Comparison of ENCODE assay signal across 8 cellular contexts in genomic region chr3:52456169-52456799, GRCh38. TPM values are rescaled to one million over a fixed set of nuclear protein-coding genes. Genes with fewer than 3 reads are reported as not detected.
DNase-seq lines count a peak whose midpoint lies in the region; ATAC-seq and TF ChIP-seq lines count a peak whose summit lies in the region.

No MANE protein-coding gene starts in this region.

- ATAC-seq in activated CD8-positive, alpha-beta memory T cell treated with anti-CD3 and anti-CD28 coated beads, Interleukin-2, amount 10 ng/mL, durations not matched to agents 7 days and 5 days = no peak
- ATAC-seq in foreskin keratinocyte = peak; percentile 4

- TF ChIP-seq CTCF in foreskin keratinocyte (conservative IDR thresholded peaks at IDR 0.05) = no peak
- TF ChIP-seq CTCF in osteocyte (IDR thresholded peaks at IDR 0.05) = no peak

- H3K4me3 Mint-ChIP-seq in T-helper 2 cell treated with Interferon-gamma antibody and Interleukin-4, amounts not matched to agents 5 μg/mL and 100 μg/mL, for 36 hours = peak overlapping the region; percentile 98
- peak overlapping the region; percentile 95 for H3K4me3 Mint-ChIP-seq in activated CD8-positive, alpha-beta memory T cell treated with anti-CD3 and anti-CD28 coated beads, Interleukin-2, amount 10 ng/mL, durations not matched to agents 7 days and 5 days
- peak overlapping the region; percentile 98 for H3K4me3 Mint-ChIP-seq in osteocyte (ENCODE audit: unreplicated experiment)

- H3K4me1 ChIP-seq in foreskin keratinocyte = peaks cover 17% of the 10 kb centered on the region

- H3K27ac ChIP-seq in foreskin keratinocyte = peak overlapping the region; percentile 79

- no peaks in the 10 kb centered on the region for H3K27me3 ChIP-seq in foreskin keratinocyte

- H3K36me3 Mint-ChIP-seq in T-helper 2 cell treated with Interferon-gamma antibody and Interleukin-4, amounts not matched to agents 5 μg/mL and 100 μg/mL, for 36 hours (ENCODE audit: low read depth) = peaks cover 23% of the 10 kb centered on the region
- H3K36me3 Mint-ChIP-seq in activated CD8-positive, alpha-beta memory T cell treated with anti-CD3 and anti-CD28 coated beads, Interleukin-2, amount 10 ng/mL, durations not matched to agents 7 days and 5 days = peaks cover 7% of the 10 kb centered on the region
- peaks cover 16% of the 10 kb centered on the region for H3K36me3 Mint-ChIP-seq in osteocyte (ENCODE audit: unreplicated experiment)

- CTCF ChIA-PET in activated CD8-positive, alpha-beta memory T cell treated with anti-CD3 and anti-CD28 coated beads, Interleukin-2, amount 10 ng/mL, durations not matched to agents 7 days and 5 days (lab: Charles Lee) = interaction anchor here (1.8 to 3.9 kb wide), 3 partner anchors 10 to 76 kb away, joined by 5 to 33 read pairs (median 13); partner anchors contain the start of gene SEMA3G

- peak overlapping the region; percentile 93 for H3K27ac Mint-ChIP-seq in T-helper 2 cell treated with Interferon-gamma antibody and Interleukin-4, amounts not matched to agents 5 μg/mL and 100 μg/mL, for 36 hours
- peak overlapping the region; percentile 94 for H3K27ac Mint-ChIP-seq in activated CD8-positive, alpha-beta memory T cell treated with anti-CD3 and anti-CD28 coated beads, Interleukin-2, amount 10 ng/mL, durations not matched to agents 7 days and 5 days
- peak overlapping the region; percentile 94 for H3K27ac Mint-ChIP-seq in osteocyte (ENCODE audit: unreplicated experiment)

- no peaks in the 10 kb centered on the region for H3K9me3 Mint-ChIP-seq in T-helper 2 cell treated with Interferon-gamma antibody and Interleukin-4, amounts not matched to agents 5 μg/mL and 100 μg/mL, for 36 hours
- no peaks in the 10 kb centered on the region for H3K9me3 Mint-ChIP-seq in activated CD8-positive, alpha-beta memory T cell treated with anti-CD3 and anti-CD28 coated beads, Interleukin-2, amount 10 ng/mL, durations not matched to agents 7 days and 5 days (ENCODE audit: low read depth)
- H3K9me3 Mint-ChIP-seq in osteocyte (ENCODE audit: unreplicated experiment) = no peaks in the 10 kb centered on the region

- peaks cover 24% of the 10 kb centered on the region for H3K4me1 Mint-ChIP-seq in T-helper 2 cell treated with Interferon-gamma antibody and Interleukin-4, amounts not matched to agents 5 μg/mL and 100 μg/mL, for 36 hours (ENCODE audit: low read depth)
- H3K4me1 Mint-ChIP-seq in activated CD8-positive, alpha-beta memory T cell treated with anti-CD3 and anti-CD28 coated beads, Interleukin-2, amount 10 ng/mL, durations not matched to agents 7 days and 5 days = peaks cover 41% of the 10 kb centered on the region
- peaks cover 23% of the 10 kb centered on the region for H3K4me1 Mint-ChIP-seq in osteocyte (ENCODE audit: unreplicated experiment)

- H3K27me3 Mint-ChIP-seq in T-helper 2 cell treated with Interferon-gamma antibody and Interleukin-4, amounts not matched to agents 5 μg/mL and 100 μg/mL, for 36 hours (ENCODE audit: low read depth) = no peaks in the 10 kb centered on the region
- no peaks in the 10 kb centered on the region for H3K27me3 Mint-ChIP-seq in activated CD8-positive, alpha-beta memory T cell treated with anti-CD3 and anti-CD28 coated beads, Interleukin-2, amount 10 ng/mL, durations not matched to agents 7 days and 5 days
- no peaks in the 10 kb centered on the region for H3K27me3 Mint-ChIP-seq in osteocyte (ENCODE audit: unreplicated experiment)

- DNase-seq in T-helper 2 cell treated with Interferon-gamma antibody and Interleukin-4, amounts not matched to agents 5 μg/mL and 100 μg/mL, for 36 hours (ENCODE audit: low spot score) = no peak
- DNase-seq in T-helper 2 cell (no peak), foreskin keratinocyte (no peak), osteocyte (ENCODE audit: extremely low spot score, unreplicated experiment) (peak; percentile 83), NOMO-1 treated with dmso at 0.1 percent for 144 hours (lab: John Stamatoyannopoulos, UW; ENCODE audit: unreplicated experiment) (no peak), kidney glomerular epithelial cell (lab: John Stamatoyannopoulos, UW) (no peak), hippocampal formation (lab: John Stamatoyannopoulos, UW) (no peak)
- DNase-seq in activated CD8-positive, alpha-beta memory T cell treated with anti-CD3 and anti-CD28 coated beads, Interleukin-2, amount 10 ng/mL, durations not matched to agents 7 days and 5 days = no peak

RNA-seq across cellular contexts. Expression of gene NISCH, which starts 0.9 kb away (rescaled TPM):
- 10 to 100 TPM; 72.9 to 84.1 TPM for total RNA-seq in activated CD8-positive, alpha-beta memory T cell treated with anti-CD3 and anti-CD28 coated beads, Interleukin-2, amount 10 ng/mL, durations not matched to agents 7 days and 5 days
- 40.3 and 52.9 TPM in 2 replicates for total RNA-seq in foreskin keratinocyte
- 20.9 and 23.9 TPM in 2 replicates for polyA plus RNA-seq in foreskin keratinocyte
- total RNA-seq in osteocyte = 130 and 138 TPM in 2 replicates

RNA-seq across cellular contexts. Expression of gene TNNC1, which starts 2.4 kb away (rescaled TPM):
- 1 to 10 TPM; 1.4 to 2.6 TPM for total RNA-seq in activated CD8-positive, alpha-beta memory T cell treated with anti-CD3 and anti-CD28 coated beads, Interleukin-2, amount 10 ng/mL, durations not matched to agents 7 days and 5 days
- total RNA-seq in foreskin keratinocyte (not detected in 2 replicates), osteocyte (0.60 TPM in 1 of 2 replicates, not detected in the other)
- polyA plus RNA-seq in foreskin keratinocyte = 0.19 TPM in 2 replicates

RNA-seq across cellular contexts. Expression of gene SEMA3G, which starts 11.4 kb away (rescaled TPM):
- total RNA-seq in activated CD8-positive, alpha-beta memory T cell treated with anti-CD3 and anti-CD28 coated beads, Interleukin-2, amount 10 ng/mL, durations not matched to agents 7 days and 5 days = under 1 TPM; 0.28 to 0.38 TPM
- total RNA-seq in foreskin keratinocyte (0.10 and 0.21 TPM in 2 replicates), osteocyte (not detected in 2 replicates)
- 0.06 and 0.11 TPM in 2 replicates for polyA plus RNA-seq in foreskin keratinocyte

RNA-seq across cellular contexts. Expression of gene STAB1, which starts 38.9 kb away (rescaled TPM):
- total RNA-seq in activated CD8-positive, alpha-beta memory T cell treated with anti-CD3 and anti-CD28 coated beads, Interleukin-2, amount 10 ng/mL, durations not matched to agents 7 days and 5 days = not detected
- total RNA-seq in foreskin keratinocyte = not detected in 2 replicates
- polyA plus RNA-seq in foreskin keratinocyte = 0.01 and 0.08 TPM in 2 replicates
- total RNA-seq in osteocyte = not detected in 2 replicates

RNA-seq across cellular contexts. Expression of gene PHF7, which starts 45.8 kb away (rescaled TPM):
- total RNA-seq in activated CD8-positive, alpha-beta memory T cell treated with anti-CD3 and anti-CD28 coated beads, Interleukin-2, amount 10 ng/mL, durations not matched to agents 7 days and 5 days = 10 to 100 TPM; 12.9 to 26.5 TPM
- total RNA-seq in foreskin keratinocyte = 8.2 and 8.6 TPM in 2 replicates
- polyA plus RNA-seq in foreskin keratinocyte = 4.9 and 5.6 TPM in 2 replicates
- total RNA-seq in osteocyte = 6.5 and 7.8 TPM in 2 replicates
